Comparison of ENCODE assay signal across 8 cellular contexts in genomic region chr17:17391575-17392370, GRCh38.
DNase-seq lines count a peak whose midpoint lies in the region; ATAC-seq and TF ChIP-seq lines count a peak whose summit lies in the region.

No MANE protein-coding gene starts in this region.

- H3K27me3 Mint-ChIP-seq in activated T-cell treated with anti-CD3 and anti-CD28 coated beads, Interleukin-2, amount 50 U/mL, for 4 hours (ENCODE audit: low read depth): no peaks in the 10 kb centered on the region

- WGBS in spleen, 5 donors: 42 to 50% (median 47%) methylated on average over 24 of the region's 24 CpGs

- BruUV-seq in OCI-LY7 (replicated peaks; lab: Mats Ljungman, UMichigan): no TSS peak

- H3K9ac ChIP-seq in BLaER1: no peak overlapping the region

- H3K4me3 ChIP-seq in BLaER1 (no peak overlapping the region), OCI-LY7 (ENCODE audit: low read depth, low read length, poor library complexity, severe bottlenecking) (no peak overlapping the region), spleen (peak overlapping the region in 4 of 8 donors; percentile 4 to 61 (median 23)), gastrocnemius medialis (no peak overlapping the region)

- H3K27ac ChIP-seq in BLaER1 (no peak overlapping the region), OCI-LY7 (ENCODE audit: low read depth, low read length, poor library complexity, severe bottlenecking) (no peak overlapping the region), spleen (peak overlapping the region in 5 of 8 donors; percentile 14 to 72 (median 40)), gastrocnemius medialis (no peak overlapping the region), substantia nigra (ENCODE audit: low read depth, low read length, poor library complexity, severe bottlenecking) (no peak overlapping the region), caudate nucleus (ENCODE audit: low read depth, low read length) (no peak overlapping the region)

- no peaks in the 10 kb centered on the region for H3K36me3 Mint-ChIP-seq in activated T-cell treated with anti-CD3 and anti-CD28 coated beads, Interleukin-2, amount 50 U/mL, for 4 hours (ENCODE audit: insufficient read depth)

- intact Hi-C loops in OCI-LY7 (cut with micrococcal nuclease; ENCODE audit: unreplicated experiment) (no loop called here), spleen (cut with DNase I; ENCODE audit: low total_unique reads) (no loop called here), gastrocnemius medialis (cut with DNase I; ENCODE audit: low total_unique reads) (no loop called here)

- H3K36me3 ChIP-seq in BLaER1: peaks cover 9% of the 10 kb centered on the region; the same call in 1 of the 2 replicates
- no peaks in the 10 kb centered on the region for H3K36me3 ChIP-seq in OCI-LY7 (ENCODE audit: insufficient read depth, low read length)
- H3K36me3 ChIP-seq in spleen: no peaks in the 10 kb centered on the region
- no peaks in the 10 kb centered on the region for H3K36me3 ChIP-seq in gastrocnemius medialis

- no peaks in the 10 kb centered on the region for H3K9me2 ChIP-seq in OCI-LY7 (ENCODE audit: insufficient read depth, low read length)

- CTCF ChIA-PET in OCI-LY7 (lab: Charles Lee; ENCODE audit: unreplicated experiment): interaction anchor here (0.6 kb wide), 1 partner anchor 37 kb away, joined by 3 read pairs; no protein-coding TSS in a partner anchor

- H3K4me2 ChIP-seq in BLaER1 (peak overlapping the region; percentile 62), OCI-LY7 (ENCODE audit: low read length) (no peak overlapping the region)

- POLR2A ChIA-PET in OCI-LY7 (lab: Charles Lee): interaction anchor here (0.5 to 1.0 kb wide), 2 partner anchors 9 to 53 kb away, joined by 4 read pairs; no protein-coding TSS in a partner anchor

- H3K4me1 ChIP-seq in BLaER1 (peaks cover 53% of the 10 kb centered on the region), OCI-LY7 (ENCODE audit: insufficient read depth, low read length, poor library complexity, severe bottlenecking) (no peaks in the 10 kb centered on the region), spleen (peaks cover 0 to 25% (median 9%) of the 10 kb centered on the region in 6 donors), gastrocnemius medialis (no peaks in the 10 kb centered on the region)

- peak; percentile 74 to 79 for ATAC-seq in activated T-cell treated with anti-CD3 and anti-CD28 coated beads, Interleukin-2, amount 50 U/mL, for 4 hours
- ATAC-seq in gastrocnemius medialis (no peak), HG03280 (IDR thresholded peaks at IDR 0.05; ENCODE audit: unreplicated experiment) (no peak)

- H4K20me1 ChIP-seq in BLaER1: no peaks in the 10 kb centered on the region
- H4K20me1 ChIP-seq in OCI-LY7 (ENCODE audit: insufficient read depth, low read length): no peaks in the 10 kb centered on the region

- H3K9me3 Mint-ChIP-seq in activated T-cell treated with anti-CD3 and anti-CD28 coated beads, Interleukin-2, amount 50 U/mL, for 4 hours: no peaks in the 10 kb centered on the region

- DNase-seq in OCI-LY7 (ENCODE audit: low spot score): peak; percentile 43
- DNase-seq in activated T-cell treated with anti-CD3 and anti-CD28 coated beads, Interleukin-2, amount 50 U/mL, for 4 hours: peak; percentile 47
- DNase-seq in spleen: no peak
- DNase-seq in gastrocnemius medialis: no peak
- DNase-seq in substantia nigra (lab: John Stamatoyannopoulos, UW): no peak
- DNase-seq in caudate nucleus (lab: John Stamatoyannopoulos, UW): no peak

- TF ChIP-seq CTCF in OCI-LY7 (conservative IDR thresholded peaks at IDR 0.05; ENCODE audit: low read length) (no peak), spleen (IDR thresholded peaks at IDR 0.05 in 8 of 11, conservative IDR thresholded peaks at IDR 0.05 in 3 of 11) (no peak), gastrocnemius medialis (IDR thresholded peaks at IDR 0.05 in 4 of 5, conservative IDR thresholded peaks at IDR 0.05 in 1 of 5) (no peak)

- H3K27me3 ChIP-seq in BLaER1: no peaks in the 10 kb centered on the region
- H3K27me3 ChIP-seq in spleen (replicated peaks in 1 of 7): no peaks in the 10 kb centered on the region
- no peaks in the 10 kb centered on the region for H3K27me3 ChIP-seq in gastrocnemius medialis

- in situ Hi-C loops in gastrocnemius medialis (cut with MboI; ENCODE audit: low sequenced_read_pairs in 4 of 4): no loop called here

- H2AFZ ChIP-seq in OCI-LY7 (ENCODE audit: low read length): no peak overlapping the region

- no peaks in the 10 kb centered on the region for H3K79me2 ChIP-seq in OCI-LY7 (ENCODE audit: insufficient read depth, low read depth, low read length)

- peak overlapping the region; percentile 81 for H3K4me3 Mint-ChIP-seq in activated T-cell treated with anti-CD3 and anti-CD28 coated beads, Interleukin-2, amount 50 U/mL, for 4 hours

- TF ChIP-seq POLR2A in spleen (IDR thresholded peaks at IDR 0.05): no peak
- TF ChIP-seq POLR2A in gastrocnemius medialis (IDR thresholded peaks at IDR 0.05): no peak

- H3K4me1 Mint-ChIP-seq in activated T-cell treated with anti-CD3 and anti-CD28 coated beads, Interleukin-2, amount 50 U/mL, for 4 hours (ENCODE audit: low read depth): peaks cover 18% of the 10 kb centered on the region

- H3K9me3 ChIP-seq in BLaER1 (peaks cover 29% of the 10 kb centered on the region), OCI-LY7 (ENCODE audit: low read length) (no peaks in the 10 kb centered on the region), spleen (no peaks in the 10 kb centered on the region), gastrocnemius medialis (no peaks in the 10 kb centered on the region)

Comparison
In these comparisons a context has a peak if more than half of its experiments do, and no peak if none do; other contexts are left out.
1. H3K27ac ChIP-seq: peak in spleen (5 of 8); none in BLaER1 (single experiment), OCI-LY7 (single experiment), gastrocnemius medialis (0 of 4), substantia nigra (single experiment) and caudate nucleus (single experiment).
2. DNase-seq: peak in OCI-LY7 (single experiment) and activated T-cell treated with anti-CD3 and anti-CD28 coated beads, Interleukin-2, amount 50 U/mL, for 4 hours (single experiment); none in spleen (single experiment), gastrocnemius medialis (0 of 2), substantia nigra (0 of 49) and caudate nucleus (0 of 61).
3. ATAC-seq: peak in activated T-cell treated with anti-CD3 and anti-CD28 coated beads, Interleukin-2, amount 50 U/mL, for 4 hours (2 of 2); none in gastrocnemius medialis (0 of 2) and HG03280 (single experiment).